Comparison of ENCODE assay signal across 1 cellular context in genomic region chr1:93078935-93079654, GRCh38.
TF ChIP-seq lines count a peak whose summit lies in the region.

TSS of gene MTF2 (plus strand) at chr1:93079283. CDS start at chr1:93079527, 244 bp downstream.

TF ChIP-seq in HepG2, 621 proteins besides CTCF, POLR2A, EP300 and RAD21 (continued from another document and continues in another):
- TF ChIP-seq ATF4 (CRISPR knock-in tag; IDR thresholded peaks at IDR 0.05) (peak in 1 of 2 experiments; percentile 83; a peak in 2 of 4 replicates), BRCA1 (CRISPR knock-in tag; IDR thresholded peaks at IDR 0.05) (peak; percentile 98), ZNF670 (CRISPR knock-in tag; IDR thresholded peaks at IDR 0.05; ENCODE audit: borderline replicate concordance) (peak; percentile 100), POLR2AphosphoS5 (IDR thresholded peaks at IDR 0.05; ENCODE audit: low read depth, low read length) (peak; percentile 98), FOXJ3 (CRISPR knock-in tag; IDR thresholded peaks at IDR 0.05; ENCODE audit: borderline replicate concordance) (peak; percentile 93), ZNF543 (CRISPR knock-in tag; IDR thresholded peaks at IDR 0.05) (no peak), KDM4B (CRISPR knock-in tag; IDR thresholded peaks at IDR 0.05) (peak; percentile 99; the same call in 1 of the 2 replicates), ZC3H13 (CRISPR knock-in tag; IDR thresholded peaks at IDR 0.05) (peak; percentile 96), TFE3 (CRISPR knock-in tag; IDR thresholded peaks at IDR 0.05) (peak; percentile 74), SMAD3 (CRISPR knock-in tag; IDR thresholded peaks at IDR 0.05) (peak; percentile 98), NPAS2 (CRISPR knock-in tag; IDR thresholded peaks at IDR 0.05; ENCODE audit: borderline replicate concordance) (no peak), ZFP41 (CRISPR knock-in tag; IDR thresholded peaks at IDR 0.05; ENCODE audit: borderline replicate concordance) (peak; percentile 80; the same call in 1 of the 2 replicates), ZFYVE20 (CRISPR knock-in tag; IDR thresholded peaks at IDR 0.05; ENCODE audit: borderline replicate concordance, low read depth) (peak; percentile 85; the same call in 1 of the 2 replicates), NFYB (CRISPR knock-in tag; IDR thresholded peaks at IDR 0.05) (peak; percentile 80), ZNF652 (CRISPR knock-in tag; IDR thresholded peaks at IDR 0.05; ENCODE audit: borderline replicate concordance, low read depth) (peak; percentile 53; the same call in 1 of the 2 replicates), MXI1 (IDR thresholded peaks at IDR 0.05; ENCODE audit: borderline replicate concordance, low read depth, low read length) (peak; percentile 77; the same call in 1 of the 3 replicates), SIX1 (CRISPR knock-in tag; IDR thresholded peaks at IDR 0.05; ENCODE audit: borderline replicate concordance) (no peak), ZNF552 (CRISPR knock-in tag; IDR thresholded peaks at IDR 0.05; ENCODE audit: borderline replicate concordance) (peak; percentile 99), ZSCAN9 (CRISPR knock-in tag; IDR thresholded peaks at IDR 0.05; ENCODE audit: borderline replicate concordance) (peak; percentile 98), CSRNP1 (CRISPR knock-in tag; IDR thresholded peaks at IDR 0.05) (peak; percentile 94), SP1 (IDR thresholded peaks at IDR 0.05) (no peak), SP1 (CRISPR knock-in tag; IDR thresholded peaks at IDR 0.05) (peak; percentile 90), CEBPG (CRISPR knock-in tag; IDR thresholded peaks at IDR 0.05) (peak; percentile 79), THYN1 (CRISPR knock-in tag; IDR thresholded peaks at IDR 0.05; ENCODE audit: borderline replicate concordance, low read depth) (no peak), ZNF326 (CRISPR knock-in tag; IDR thresholded peaks at IDR 0.05; ENCODE audit: borderline replicate concordance) (no peak), ADNP (CRISPR knock-in tag; IDR thresholded peaks at IDR 0.05) (0 out of 2 replicates have a peak, but pooled peaks have one; percentile 67), ZNF232 (CRISPR knock-in tag; IDR thresholded peaks at IDR 0.05; ENCODE audit: borderline replicate concordance) (peak; percentile 99), ZNF264 (CRISPR knock-in tag; IDR thresholded peaks at IDR 0.05) (peak; percentile 98), KAT2B (IDR thresholded peaks at IDR 0.05; ENCODE audit: borderline replicate concordance, low read depth, low read length) (no peak), REL (CRISPR knock-in tag; conservative IDR thresholded peaks at IDR 0.05) (peak; percentile 94; the same call in 1 of the 2 replicates), ZNF746 (CRISPR knock-in tag; IDR thresholded peaks at IDR 0.05) (peak; percentile 94), ARNT (IDR thresholded peaks at IDR 0.05) (no peak), ATF5 (CRISPR knock-in tag; IDR thresholded peaks at IDR 0.05; ENCODE audit: low read depth) (peak; percentile 93; the same call in 1 of the 2 replicates), SMAD1 (CRISPR knock-in tag; IDR thresholded peaks at IDR 0.05; ENCODE audit: borderline replicate concordance, low read depth) (peak; percentile 87; the same call in 1 of the 2 replicates), ZNF629 (CRISPR knock-in tag; conservative IDR thresholded peaks at IDR 0.05) (peak; percentile 80), ZNF615 (CRISPR knock-in tag; IDR thresholded peaks at IDR 0.05; ENCODE audit: borderline replicate concordance) (peak; percentile 95), MTF1 (CRISPR knock-in tag; IDR thresholded peaks at IDR 0.05) (peak; percentile 95), KAT8 (CRISPR knock-in tag; IDR thresholded peaks at IDR 0.05) (peak; percentile 98), ATAD3A (CRISPR knock-in tag; IDR thresholded peaks at IDR 0.05) (no peak), JUN (CRISPR knock-in tag; IDR thresholded peaks at IDR 0.05) (peak; percentile 73; the same call in 1 of the 2 replicates), HDAC6 (IDR thresholded peaks at IDR 0.05; ENCODE audit: low read depth, low read length) (no peak), EHMT2 (IDR thresholded peaks at IDR 0.05; ENCODE audit: borderline replicate concordance, low read depth, low read length) (no peak), RFX1 (IDR thresholded peaks at IDR 0.05) (no peak)
- TF ChIP-seq, protein P1, sequence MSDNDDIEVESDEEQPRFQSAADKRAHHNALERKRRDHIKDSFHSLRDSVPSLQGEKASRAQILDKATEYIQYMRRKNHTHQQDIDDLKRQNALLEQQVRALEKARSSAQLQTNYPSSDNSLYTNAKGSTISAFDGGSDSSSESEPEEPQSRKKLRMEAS (IDR thresholded peaks at IDR 0.05): peak; percentile 94
- TF ChIP-seq, protein P2, sequence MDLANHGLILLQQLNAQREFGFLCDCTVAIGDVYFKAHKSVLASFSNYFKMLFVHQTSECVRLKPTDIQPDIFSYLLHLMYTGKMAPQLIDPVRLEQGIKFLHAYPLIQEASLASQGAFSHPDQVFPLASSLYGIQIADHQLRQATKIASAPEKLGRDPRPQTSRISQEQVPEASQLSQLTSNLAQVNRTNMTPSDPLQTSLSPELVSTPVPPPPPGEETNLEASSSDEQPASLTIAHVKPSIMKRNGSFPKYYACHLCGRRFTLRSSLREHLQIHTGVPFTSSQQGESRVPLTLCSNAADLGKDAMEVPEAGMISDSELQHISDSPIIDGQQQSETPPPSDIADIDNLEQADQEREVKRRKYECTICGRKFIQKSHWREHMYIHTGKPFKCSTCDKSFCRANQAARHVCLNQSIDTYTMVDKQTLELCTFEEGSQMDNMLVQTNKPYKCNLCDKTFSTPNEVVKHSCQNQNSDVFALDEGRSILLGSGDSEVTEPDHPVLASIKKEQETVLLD (CRISPR knock-in tag; IDR thresholded peaks at IDR 0.05; ENCODE audit: low read depth): peak; percentile 98
- TF ChIP-seq, protein P3, sequence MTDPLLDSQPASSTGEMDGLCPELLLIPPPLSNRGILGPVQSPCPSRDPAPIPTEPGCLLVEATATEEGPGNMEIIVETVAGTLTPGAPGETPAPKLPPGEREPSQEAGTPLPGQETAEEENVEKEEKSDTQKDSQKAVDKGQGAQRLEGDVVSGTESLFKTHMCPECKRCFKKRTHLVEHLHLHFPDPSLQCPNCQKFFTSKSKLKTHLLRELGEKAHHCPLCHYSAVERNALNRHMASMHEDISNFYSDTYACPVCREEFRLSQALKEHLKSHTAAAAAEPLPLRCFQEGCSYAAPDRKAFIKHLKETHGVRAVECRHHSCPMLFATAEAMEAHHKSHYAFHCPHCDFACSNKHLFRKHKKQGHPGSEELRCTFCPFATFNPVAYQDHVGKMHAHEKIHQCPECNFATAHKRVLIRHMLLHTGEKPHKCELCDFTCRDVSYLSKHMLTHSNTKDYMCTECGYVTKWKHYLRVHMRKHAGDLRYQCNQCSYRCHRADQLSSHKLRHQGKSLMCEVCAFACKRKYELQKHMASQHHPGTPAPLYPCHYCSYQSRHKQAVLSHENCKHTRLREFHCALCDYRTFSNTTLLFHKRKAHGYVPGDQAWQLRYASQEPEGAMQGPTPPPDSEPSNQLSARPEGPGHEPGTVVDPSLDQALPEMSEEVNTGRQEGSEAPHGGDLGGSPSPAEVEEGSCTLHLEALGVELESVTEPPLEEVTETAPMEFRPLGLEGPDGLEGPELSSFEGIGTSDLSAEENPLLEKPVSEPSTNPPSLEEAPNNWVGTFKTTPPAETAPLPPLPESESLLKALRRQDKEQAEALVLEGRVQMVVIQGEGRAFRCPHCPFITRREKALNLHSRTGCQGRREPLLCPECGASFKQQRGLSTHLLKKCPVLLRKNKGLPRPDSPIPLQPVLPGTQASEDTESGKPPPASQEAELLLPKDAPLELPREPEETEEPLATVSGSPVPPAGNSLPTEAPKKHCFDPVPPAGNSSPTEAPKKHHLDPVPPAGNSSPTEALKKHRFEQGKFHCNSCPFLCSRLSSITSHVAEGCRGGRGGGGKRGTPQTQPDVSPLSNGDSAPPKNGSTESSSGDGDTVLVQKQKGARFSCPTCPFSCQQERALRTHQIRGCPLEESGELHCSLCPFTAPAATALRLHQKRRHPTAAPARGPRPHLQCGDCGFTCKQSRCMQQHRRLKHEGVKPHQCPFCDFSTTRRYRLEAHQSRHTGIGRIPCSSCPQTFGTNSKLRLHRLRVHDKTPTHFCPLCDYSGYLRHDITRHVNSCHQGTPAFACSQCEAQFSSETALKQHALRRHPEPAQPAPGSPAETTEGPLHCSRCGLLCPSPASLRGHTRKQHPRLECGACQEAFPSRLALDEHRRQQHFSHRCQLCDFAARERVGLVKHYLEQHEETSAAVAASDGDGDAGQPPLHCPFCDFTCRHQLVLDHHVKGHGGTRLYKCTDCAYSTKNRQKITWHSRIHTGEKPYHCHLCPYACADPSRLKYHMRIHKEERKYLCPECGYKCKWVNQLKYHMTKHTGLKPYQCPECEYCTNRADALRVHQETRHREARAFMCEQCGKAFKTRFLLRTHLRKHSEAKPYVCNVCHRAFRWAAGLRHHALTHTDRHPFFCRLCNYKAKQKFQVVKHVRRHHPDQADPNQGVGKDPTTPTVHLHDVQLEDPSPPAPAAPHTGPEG (CRISPR knock-in tag; IDR thresholded peaks at IDR 0.05): peak; percentile 92
